Comparison of ENCODE assay signal across 15 cellular contexts in the genomic region with DNA sequence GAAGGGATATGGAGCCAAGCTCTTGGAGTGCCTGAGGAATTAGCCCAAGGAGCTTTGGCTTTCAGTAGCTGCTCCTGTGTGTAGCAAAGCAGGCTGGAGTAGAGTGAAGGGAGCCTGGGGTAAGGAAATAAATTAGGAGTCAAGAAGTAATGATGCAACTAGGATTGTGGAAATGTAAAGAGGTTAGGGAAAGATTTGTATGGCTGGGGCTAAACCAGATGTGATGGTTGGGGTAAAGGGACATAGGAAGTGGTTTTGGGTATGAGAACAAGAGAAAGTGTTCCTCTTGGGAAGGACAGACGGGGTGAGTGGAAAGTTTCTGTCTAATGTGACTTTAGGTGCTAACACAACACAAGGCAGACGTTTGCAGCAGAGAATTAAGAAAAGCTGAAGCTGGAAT. TPM values are rescaled to one million over a fixed set of nuclear protein-coding genes. Genes with fewer than 3 reads are reported as not detected.
DNase-seq lines count a peak whose midpoint lies in the region; ATAC-seq and TF ChIP-seq lines count a peak whose summit lies in the region.
"Had no signal": no experiment of that assay in that cellular context is flagged by ENCODE, and none has a peak within 500 bp of the region (broad histone marks: within the 10 kb centered on the region; RNA-seq: fewer than 3 reads in every experiment).

No MANE protein-coding gene starts in this region.

- H3K4me2 ChIP-seq in BLaER1 (peak overlapping the region; percentile 41), mesendoderm (ENCODE audit: low read length) (no peak overlapping the region)

- WGBS in esophagus squamous epithelium, 2 donors: 49 to 50% methylated on average over 2 of the region's 2 CpGs
- no CpG with 5 or more reads among the region's 2 CpGs for WGBS in mesendoderm (ENCODE audit: extremely low coverage, insufficient coverage, low lambda C conversion rate)

- peaks cover 74% of the 10 kb centered on the region for H3K79me2 ChIP-seq in mesendoderm (ENCODE audit: control insufficient read depth, insufficient read depth, low read length)

- H2BK5ac ChIP-seq in mesendoderm (ENCODE audit: low read length): no peak overlapping the region

- intact Hi-C loops in activated T-helper 1 cell treated with anti-CD3 and anti-CD28 coated beads, Interleukin-12 subunit alpha, Interleukin-12 subunit beta, Interleukin-2, Interleukin-4 antibody, amounts not matched to agents 30 ng/mL and 10 ng/mL and 1 ng/mL, durations not matched to agents 14 hours and 24 hours and 36 hours (cut with micrococcal nuclease): no loop called here
- intact Hi-C loops in esophagus squamous epithelium (cut with DNase I): no loop called here

- no peak overlapping the region for H3K4me3 ChIP-seq in BLaER1
- H3K4me3 ChIP-seq in CD8-positive, alpha-beta memory T cell (ENCODE audit: low read length): no peak overlapping the region
- H3K4me3 ChIP-seq in esophagus squamous epithelium: no peak overlapping the region
- no peak overlapping the region for H3K4me3 ChIP-seq in mesendoderm (ENCODE audit: low read length)
- H3K4me3 ChIP-seq: adrenal gland, tibial nerve had no signal

- H3K79me1 ChIP-seq in mesendoderm (ENCODE audit: low read length): peaks cover 34% of the 10 kb centered on the region

- no peak overlapping the region for H2BK120ac ChIP-seq in mesendoderm (ENCODE audit: low read depth, low read length)

- H4K20me1 ChIP-seq in BLaER1: peaks cover 98% of the 10 kb centered on the region

- TF ChIP-seq CTCF in esophagus squamous epithelium (IDR thresholded peaks at IDR 0.05): no peak

- H3K36me3 Mint-ChIP-seq in CD8-positive, alpha-beta memory T cell: peaks cover 3 to 22% (median 6%) of the 10 kb centered on the region in 3 donors
- H3K36me3 Mint-ChIP-seq in activated T-helper 1 cell treated with anti-CD3 and anti-CD28 coated beads, Interleukin-12 subunit alpha, Interleukin-12 subunit beta, Interleukin-2, Interleukin-4 antibody, amounts not matched to agents 30 ng/mL and 10 ng/mL and 1 ng/mL, durations not matched to agents 14 hours and 24 hours and 36 hours (ENCODE audit: low read depth): peaks cover 19% of the 10 kb centered on the region
- H3K36me3 Mint-ChIP-seq in naive thymus-derived CD8-positive, alpha-beta T cell: peaks cover 9 to 23% (median 23%) of the 10 kb centered on the region in 3 donors

- H3K23ac ChIP-seq in mesendoderm (ENCODE audit: low read length): no peak overlapping the region

- no peak overlapping the region for H3K18ac ChIP-seq in mesendoderm (ENCODE audit: low read length)

- H3K4me1 Mint-ChIP-seq in CD8-positive, alpha-beta memory T cell: peaks cover 70 to 95% (median 94%) of the 10 kb centered on the region in 3 donors
- peaks cover 37% of the 10 kb centered on the region for H3K4me1 Mint-ChIP-seq in activated T-helper 1 cell treated with anti-CD3 and anti-CD28 coated beads, Interleukin-12 subunit alpha, Interleukin-12 subunit beta, Interleukin-2, Interleukin-4 antibody, amounts not matched to agents 30 ng/mL and 10 ng/mL and 1 ng/mL, durations not matched to agents 14 hours and 24 hours and 36 hours (ENCODE audit: low read depth)
- peaks cover 37 to 89% (median 84%) of the 10 kb centered on the region in 4 donors for H3K4me1 Mint-ChIP-seq in naive thymus-derived CD8-positive, alpha-beta T cell

- H3K27ac Mint-ChIP-seq in CD8-positive, alpha-beta memory T cell: peak overlapping the region in 7 of 8 donors; percentile 8 to 88 (median 30)
- peak overlapping the region; percentile 9 for H3K27ac Mint-ChIP-seq in activated T-helper 1 cell treated with anti-CD3 and anti-CD28 coated beads, Interleukin-12 subunit alpha, Interleukin-12 subunit beta, Interleukin-2, Interleukin-4 antibody, amounts not matched to agents 30 ng/mL and 10 ng/mL and 1 ng/mL, durations not matched to agents 14 hours and 24 hours and 36 hours
- H3K27ac Mint-ChIP-seq in naive thymus-derived CD8-positive, alpha-beta T cell: peak overlapping the region in 7 of 10 donors; percentile 13 to 78 (median 46)

- H3K36me3 ChIP-seq in BLaER1: peaks cover 62% of the 10 kb centered on the region
- no peaks in the 10 kb centered on the region for H3K36me3 ChIP-seq in CD8-positive, alpha-beta memory T cell (ENCODE audit: insufficient read depth, low read length)
- H3K36me3 ChIP-seq in esophagus squamous epithelium: peaks cover 0 to 19% (median 4%) of the 10 kb centered on the region in 3 donors
- H3K36me3 ChIP-seq in mesendoderm (ENCODE audit: control insufficient read depth, insufficient read depth, low read length): no peaks in the 10 kb centered on the region
- H3K36me3 ChIP-seq: adrenal gland had no signal

- H3K4me1 ChIP-seq in BLaER1: peaks cover 22% of the 10 kb centered on the region
- H3K4me1 ChIP-seq in CD8-positive, alpha-beta memory T cell (ENCODE audit: insufficient read depth, low read length): peaks cover 40% of the 10 kb centered on the region
- peaks cover 0 to 56% (median 19%) of the 10 kb centered on the region in 3 donors for H3K4me1 ChIP-seq in esophagus squamous epithelium
- no peaks in the 10 kb centered on the region for H3K4me1 ChIP-seq in mesendoderm (ENCODE audit: control insufficient read depth, low read depth, low read length)

- H3K27me3 ChIP-seq in BLaER1: no peaks in the 10 kb centered on the region
- no peaks in the 10 kb centered on the region for H3K27me3 ChIP-seq in CD8-positive, alpha-beta memory T cell (ENCODE audit: insufficient read depth, low read length, poor library complexity, severe bottlenecking)
- no peaks in the 10 kb centered on the region for H3K27me3 ChIP-seq in esophagus squamous epithelium
- no peaks in the 10 kb centered on the region for H3K27me3 ChIP-seq in mesendoderm (ENCODE audit: insufficient read depth, low read length, poor library complexity)
- H3K27me3 ChIP-seq: adrenal gland, tibial nerve had no signal

- CTCF ChIA-PET in CD8-positive, alpha-beta memory T cell (lab: Charles Lee): interaction anchor here (1.2 to 1.5 kb wide), 2 partner anchors 27 to 29 kb away, joined by 3 read pairs; no protein-coding TSS in a partner anchor

- H3K9me3 ChIP-seq in BLaER1 (peaks cover 45% of the 10 kb centered on the region), esophagus squamous epithelium (no peaks in the 10 kb centered on the region)
- H3K9me3 ChIP-seq in CD8-positive, alpha-beta memory T cell (ENCODE audit: low read length): no peaks in the 10 kb centered on the region
- H3K9me3 ChIP-seq: adrenal gland, tibial nerve had no signal

- no peak for TF ChIP-seq POLR2A in esophagus squamous epithelium (IDR thresholded peaks at IDR 0.05)

- no peak overlapping the region for H2BK15ac ChIP-seq in mesendoderm (replicated peaks; ENCODE audit: low read depth)

- no peak overlapping the region for H4K5ac ChIP-seq in mesendoderm (ENCODE audit: low read length)

- H4K8ac ChIP-seq in mesendoderm (ENCODE audit: low read depth, low read length): no peak overlapping the region

- POLR2A ChIA-PET in CD8-positive, alpha-beta memory T cell (lab: Charles Lee): no interaction called here
- POLR2A ChIA-PET in naive thymus-derived CD8-positive, alpha-beta T cell (lab: Charles Lee): interaction anchor here (0.6 to 0.8 kb wide), 2 partner anchors 21 to 22 kb away, joined by 3 to 6 read pairs; no protein-coding TSS in a partner anchor

- H3K9ac ChIP-seq in BLaER1 (peak overlapping the region; percentile 13; the same call in 1 of the 2 replicates), mesendoderm (ENCODE audit: low read length) (no peak overlapping the region)

- no peak overlapping the region for H3K56ac ChIP-seq in mesendoderm (ENCODE audit: low read length)

- DNase-seq in CD8-positive, alpha-beta memory T cell: no peak
- DNase-seq in activated T-helper 1 cell treated with anti-CD3 and anti-CD28 coated beads, Interleukin-12 subunit alpha, Interleukin-12 subunit beta, Interleukin-2, Interleukin-4 antibody, amounts not matched to agents 30 ng/mL and 10 ng/mL and 1 ng/mL, durations not matched to agents 14 hours and 24 hours and 36 hours (ENCODE audit: low spot score): no peak
- no peak for DNase-seq in naive thymus-derived CD8-positive, alpha-beta T cell
- DNase-seq in CD1c-positive myeloid dendritic cell (ENCODE audit: extremely low spot score) (no peak), esophagus squamous epithelium (lab: John Stamatoyannopoulos, UW) (no peak), mesendoderm (no peak), mucosa of gallbladder (ENCODE audit: low spot score) (no peak)
- DNase-seq: adrenal gland, C1 segment of cervical spinal cord, cerebellar nuclear complex, EL, kidney glomerular epithelial cell, NCI-H2171 had no signal

- H2AK5ac ChIP-seq in mesendoderm (ENCODE audit: low read length): no peak overlapping the region

- no peaks in the 10 kb centered on the region for H3K27me3 Mint-ChIP-seq in CD8-positive, alpha-beta memory T cell
- H3K27me3 Mint-ChIP-seq in activated T-helper 1 cell treated with anti-CD3 and anti-CD28 coated beads, Interleukin-12 subunit alpha, Interleukin-12 subunit beta, Interleukin-2, Interleukin-4 antibody, amounts not matched to agents 30 ng/mL and 10 ng/mL and 1 ng/mL, durations not matched to agents 14 hours and 24 hours and 36 hours (ENCODE audit: insufficient read depth): no peaks in the 10 kb centered on the region
- H3K27me3 Mint-ChIP-seq in naive thymus-derived CD8-positive, alpha-beta T cell: no peaks in the 10 kb centered on the region

- no peak for ATAC-seq in naive thymus-derived CD8-positive, alpha-beta T cell

- no peaks in the 10 kb centered on the region for H3K9me3 Mint-ChIP-seq in CD8-positive, alpha-beta memory T cell
- H3K9me3 Mint-ChIP-seq in activated T-helper 1 cell treated with anti-CD3 and anti-CD28 coated beads, Interleukin-12 subunit alpha, Interleukin-12 subunit beta, Interleukin-2, Interleukin-4 antibody, amounts not matched to agents 30 ng/mL and 10 ng/mL and 1 ng/mL, durations not matched to agents 14 hours and 24 hours and 36 hours: no peaks in the 10 kb centered on the region
- H3K9me3 Mint-ChIP-seq in naive thymus-derived CD8-positive, alpha-beta T cell: no peaks in the 10 kb centered on the region

- H3K4ac ChIP-seq in mesendoderm (ENCODE audit: low read depth, low read length): no peak overlapping the region

- peak overlapping the region in 5 of 7 donors; percentile 7 to 68 (median 46) for H3K4me3 Mint-ChIP-seq in CD8-positive, alpha-beta memory T cell
- no peak overlapping the region for H3K4me3 Mint-ChIP-seq in activated T-helper 1 cell treated with anti-CD3 and anti-CD28 coated beads, Interleukin-12 subunit alpha, Interleukin-12 subunit beta, Interleukin-2, Interleukin-4 antibody, amounts not matched to agents 30 ng/mL and 10 ng/mL and 1 ng/mL, durations not matched to agents 14 hours and 24 hours and 36 hours
- H3K4me3 Mint-ChIP-seq in naive thymus-derived CD8-positive, alpha-beta T cell: peak overlapping the region in 9 of 10 donors; percentile 2 to 72 (median 26)

- H3K27ac ChIP-seq in BLaER1 (0 out of 2 replicates have a peak overlapping the region, but pooled peaks have one; percentile 0), esophagus squamous epithelium (no peak overlapping the region), mesendoderm (ENCODE audit: low read depth, low read length) (no peak overlapping the region)
- no peak overlapping the region for H3K27ac ChIP-seq in CD8-positive, alpha-beta memory T cell (ENCODE audit: low read depth, low read length)
- H3K27ac ChIP-seq: adrenal gland, tibial nerve had no signal

RNA-seq across cellular contexts. Expression of a gene that starts 41.4 kb away (rescaled TPM):
- 100 to 1,000 TPM; 260 to 285 TPM for total RNA-seq in CD8-positive, alpha-beta memory T cell
- polyA plus RNA-seq in CD8-positive, alpha-beta memory T cell: 206 TPM
- total RNA-seq in activated T-helper 1 cell treated with anti-CD3 and anti-CD28 coated beads, Interleukin-12 subunit alpha, Interleukin-12 subunit beta, Interleukin-2, Interleukin-4 antibody, amounts not matched to agents 30 ng/mL and 10 ng/mL and 1 ng/mL, durations not matched to agents 14 hours and 24 hours and 36 hours: 318 and 329 TPM in 2 replicates
- total RNA-seq in naive thymus-derived CD8-positive, alpha-beta T cell: 100 to 1,000 TPM; 140 to 152 TPM
- polyA plus RNA-seq in naive thymus-derived CD8-positive, alpha-beta T cell: 100 to 1,000 TPM; 177 to 200 (median 185) TPM
- total RNA-seq in esophagus squamous epithelium (100 to 1,000 TPM in 1 of 4 donors, 10 to 100 TPM in 3; 70.7 to 109 (median 92.3) TPM), mucosa of gallbladder (194 TPM)
- 203 TPM for polyA plus RNA-seq in mesendoderm (2013, experiment 1 of 2)
- polyA plus RNA-seq in mesendoderm (2013, experiment 2 of 2): 209 TPM
